In the genomic region with DNA sequence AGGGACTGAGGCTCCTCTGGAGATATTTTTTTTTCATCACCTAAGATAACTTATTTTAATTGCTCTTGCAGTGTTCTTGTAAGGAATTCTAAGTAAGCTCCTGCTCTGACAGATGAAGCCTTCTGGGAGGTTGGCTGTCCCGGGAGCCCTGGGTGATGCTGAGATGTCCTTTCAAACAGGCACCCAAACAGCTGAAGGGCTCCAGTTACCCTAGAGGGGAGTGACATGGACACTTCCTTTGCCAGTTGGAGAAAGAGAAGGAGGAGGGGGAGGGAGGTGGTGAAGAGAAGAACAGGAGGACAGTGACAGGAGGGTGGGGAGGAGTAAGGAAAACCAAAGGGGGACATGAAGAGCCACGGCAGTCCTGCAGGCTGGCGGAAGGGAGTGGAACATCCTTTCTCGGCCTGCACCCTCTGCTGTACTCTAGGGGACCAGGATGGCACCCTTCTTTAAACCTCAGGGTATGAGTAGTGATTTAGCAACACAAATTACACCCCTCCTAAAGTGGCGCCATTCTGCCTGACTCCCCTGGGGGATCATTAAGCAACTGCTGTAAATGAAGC, we compare ENCODE assay signal across 27 cellular contexts. TPM values are rescaled to one million over a fixed set of nuclear protein-coding genes. Genes with fewer than 3 reads are reported as not detected.
"Had no signal": no experiment of that assay in that cellular context is flagged by ENCODE, and none has a peak within 500 bp of the region (broad histone marks: within the 10 kb centered on the region; RNA-seq: fewer than 3 reads in every experiment).

No MANE protein-coding gene starts in this region.

- H3K4me1 Mint-ChIP-seq: activated naive CD8-positive, alpha-beta T cell treated with anti-CD3 and anti-CD28 coated beads, Interleukin-2, amount 10 ng/mL, durations not matched to agents 7 days and 5 days; activated T-helper 17 cell treated with anti-CD3 and anti-CD28 coated beads, Interleukin-2, amount 50 U/mL, for 72 hours; central memory CD8-positive, alpha-beta T cell; mesothelial cell of epicardium had no signal

- H3K36me3 Mint-ChIP-seq: activated CD4-positive, alpha-beta memory T cell treated with anti-CD3 and anti-CD28 coated beads for 36 hours; activated naive CD8-positive, alpha-beta T cell treated with anti-CD3 and anti-CD28 coated beads, Interleukin-2, amount 10 ng/mL, durations not matched to agents 7 days and 5 days; brain; mesothelial cell of epicardium; WTC11 had no signal

- FAIRE-seq: keratinocyte, small intestine had no signal

- H3K9me3 Mint-ChIP-seq: activated CD4-positive, alpha-beta memory T cell treated with anti-CD3 and anti-CD28 coated beads for 36 hours; activated naive CD8-positive, alpha-beta T cell treated with anti-CD3 and anti-CD28 coated beads, Interleukin-2, amount 10 ng/mL, durations not matched to agents 7 days and 5 days; activated T-helper 17 cell treated with anti-CD3 and anti-CD28 coated beads, Interleukin-2, amount 50 U/mL, for 72 hours; central memory CD8-positive, alpha-beta T cell; mesothelial cell of epicardium; WTC11 had no signal

- DNase-seq: activated CD4-positive, alpha-beta memory T cell treated with anti-CD3 and anti-CD28 coated beads for 36 hours; activated CD4-positive, alpha-beta T cell treated with anti-CD3 and anti-CD28 coated beads for 4 hours; activated naive CD4-positive, alpha-beta T cell; activated naive CD8-positive, alpha-beta T cell treated with anti-CD3 and anti-CD28 coated beads, Interleukin-2, amount 10 ng/mL, durations not matched to agents 7 days and 5 days; activated T-cell treated with anti-CD3 and anti-CD28 coated beads, Interleukin-2, amount 50 U/mL, for 1 hour; colonic mucosa; foreskin keratinocyte; glutamatergic neuron; hippocampal formation; nephron progenitor cell; occipital lobe; right cardiac atrium; small intestine; stimulated activated CD4-positive, alpha-beta T cell treated with anti-CD3 and anti-CD28 coated beads, Interleukin-4, amount 100 ng/mL, for 1 hour; stomach; trophoblast cell had no signal

- H3K4me1 ChIP-seq: colonic mucosa, foreskin keratinocyte, stomach had no signal

- H3K4me3 ChIP-seq: colonic mucosa, lung, stomach had no signal

- H3K27ac Mint-ChIP-seq: activated CD4-positive, alpha-beta memory T cell treated with anti-CD3 and anti-CD28 coated beads for 36 hours; activated naive CD8-positive, alpha-beta T cell treated with anti-CD3 and anti-CD28 coated beads, Interleukin-2, amount 10 ng/mL, durations not matched to agents 7 days and 5 days; activated T-helper 17 cell treated with anti-CD3 and anti-CD28 coated beads, Interleukin-2, amount 50 U/mL, for 72 hours; mesothelial cell of epicardium; WTC11 had no signal

- H3K4me3 Mint-ChIP-seq: activated CD4-positive, alpha-beta memory T cell treated with anti-CD3 and anti-CD28 coated beads for 36 hours; activated naive CD8-positive, alpha-beta T cell treated with anti-CD3 and anti-CD28 coated beads, Interleukin-2, amount 10 ng/mL, durations not matched to agents 7 days and 5 days; activated T-helper 17 cell treated with anti-CD3 and anti-CD28 coated beads, Interleukin-2, amount 50 U/mL, for 72 hours; brain; central memory CD8-positive, alpha-beta T cell; mesothelial cell of epicardium; nephron progenitor cell; WTC11 had no signal

- H3K36me3 ChIP-seq: colonic mucosa, stomach had no signal

- H3K27me3 ChIP-seq: colonic mucosa, foreskin keratinocyte had no signal

- H3K9me3 ChIP-seq: colonic mucosa, stomach had no signal

- H3K27ac ChIP-seq: colonic mucosa, foreskin keratinocyte, stomach had no signal

RNA-seq across cellular contexts. Expression of a gene that starts 55.8 kb away (rescaled TPM):
- total RNA-seq: activated CD4-positive, alpha-beta memory T cell treated with anti-CD3 and anti-CD28 coated beads for 36 hours; activated naive CD8-positive, alpha-beta T cell treated with anti-CD3 and anti-CD28 coated beads, Interleukin-2, amount 10 ng/mL, durations not matched to agents 7 days and 5 days; activated T-helper 17 cell treated with anti-CD3 and anti-CD28 coated beads, Interleukin-2, amount 50 U/mL, for 72 hours; epithelial cell of proximal tubule; fibroblast of lung; foreskin keratinocyte; left lobe of liver; lung; mesothelial cell of epicardium; T-helper 2 cell treated with Interferon-gamma antibody and Interleukin-4, amounts not matched to agents 100 ng/mL and 5 ng/mL, for 36 hours had no signal
- polyA plus RNA-seq: fibroblast of lung, keratinocyte, right cardiac atrium had no signal
